In the genomic region with DNA sequence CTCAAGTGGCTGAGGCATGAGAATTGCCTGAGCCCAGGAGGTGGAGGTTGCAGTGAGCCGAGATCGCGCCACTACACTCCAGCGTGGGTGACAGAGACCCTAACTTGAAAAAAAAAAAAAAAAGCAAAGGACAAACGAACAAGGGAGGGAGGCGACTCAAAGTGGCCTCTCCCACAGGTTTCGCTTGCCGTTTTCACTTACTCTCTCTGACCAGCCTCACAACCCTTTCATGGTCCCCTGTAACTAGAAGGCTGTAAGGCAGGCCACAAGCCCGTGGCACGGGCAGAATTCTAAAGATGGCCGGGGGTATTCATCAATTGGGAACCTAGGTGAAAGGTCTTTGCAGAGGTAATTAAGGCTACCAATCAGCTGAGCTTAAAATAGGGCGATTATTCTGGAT, we compare ENCODE assay signal across 1 cellular context.
TF ChIP-seq lines count a peak whose summit lies in the region.

No MANE protein-coding gene starts in this region.

TF ChIP-seq in GM23338, 12 proteins besides CTCF, POLR2A, EP300 and RAD21 (continued from another document):
- TF ChIP-seq, protein P1, sequence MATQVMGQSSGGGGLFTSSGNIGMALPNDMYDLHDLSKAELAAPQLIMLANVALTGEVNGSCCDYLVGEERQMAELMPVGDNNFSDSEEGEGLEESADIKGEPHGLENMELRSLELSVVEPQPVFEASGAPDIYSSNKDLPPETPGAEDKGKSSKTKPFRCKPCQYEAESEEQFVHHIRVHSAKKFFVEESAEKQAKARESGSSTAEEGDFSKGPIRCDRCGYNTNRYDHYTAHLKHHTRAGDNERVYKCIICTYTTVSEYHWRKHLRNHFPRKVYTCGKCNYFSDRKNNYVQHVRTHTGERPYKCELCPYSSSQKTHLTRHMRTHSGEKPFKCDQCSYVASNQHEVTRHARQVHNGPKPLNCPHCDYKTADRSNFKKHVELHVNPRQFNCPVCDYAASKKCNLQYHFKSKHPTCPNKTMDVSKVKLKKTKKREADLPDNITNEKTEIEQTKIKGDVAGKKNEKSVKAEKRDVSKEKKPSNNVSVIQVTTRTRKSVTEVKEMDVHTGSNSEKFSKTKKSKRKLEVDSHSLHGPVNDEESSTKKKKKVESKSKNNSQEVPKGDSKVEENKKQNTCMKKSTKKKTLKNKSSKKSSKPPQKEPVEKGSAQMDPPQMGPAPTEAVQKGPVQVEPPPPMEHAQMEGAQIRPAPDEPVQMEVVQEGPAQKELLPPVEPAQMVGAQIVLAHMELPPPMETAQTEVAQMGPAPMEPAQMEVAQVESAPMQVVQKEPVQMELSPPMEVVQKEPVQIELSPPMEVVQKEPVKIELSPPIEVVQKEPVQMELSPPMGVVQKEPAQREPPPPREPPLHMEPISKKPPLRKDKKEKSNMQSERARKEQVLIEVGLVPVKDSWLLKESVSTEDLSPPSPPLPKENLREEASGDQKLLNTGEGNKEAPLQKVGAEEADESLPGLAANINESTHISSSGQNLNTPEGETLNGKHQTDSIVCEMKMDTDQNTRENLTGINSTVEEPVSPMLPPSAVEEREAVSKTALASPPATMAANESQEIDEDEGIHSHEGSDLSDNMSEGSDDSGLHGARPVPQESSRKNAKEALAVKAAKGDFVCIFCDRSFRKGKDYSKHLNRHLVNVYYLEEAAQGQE (IDR thresholded peaks at IDR 0.05; ENCODE audit: unreplicated experiment): no peak
- TF ChIP-seq STAT1 (IDR thresholded peaks at IDR 0.05; ENCODE audit: unreplicated experiment) (no peak), ZNF114 (CRISPR knock-in tag; IDR thresholded peaks at IDR 0.05) (no peak), POLR2AphosphoS5 (IDR thresholded peaks at IDR 0.05; ENCODE audit: low read depth) (no peak), JUNB (IDR thresholded peaks at IDR 0.05; ENCODE audit: unreplicated experiment) (no peak)
TF ChIP-seq in GM23338: peak in this region for 0.
